ENCODE assay signal across 1 cellular context in genomic region chr2:35962585-35962984, GRCh38.
TF ChIP-seq lines count a peak whose summit lies in the region.

No MANE protein-coding gene starts in this region.

TF ChIP-seq in neural cell, 6 proteins besides CTCF, POLR2A, EP300 and RAD21 (continued from another document):
- peak; percentile 94 for TF ChIP-seq REST (IDR thresholded peaks at IDR 0.05; ENCODE audit: borderline replicate concordance)
